ENCODE assay signal across 25 cellular contexts in the genomic region with DNA sequence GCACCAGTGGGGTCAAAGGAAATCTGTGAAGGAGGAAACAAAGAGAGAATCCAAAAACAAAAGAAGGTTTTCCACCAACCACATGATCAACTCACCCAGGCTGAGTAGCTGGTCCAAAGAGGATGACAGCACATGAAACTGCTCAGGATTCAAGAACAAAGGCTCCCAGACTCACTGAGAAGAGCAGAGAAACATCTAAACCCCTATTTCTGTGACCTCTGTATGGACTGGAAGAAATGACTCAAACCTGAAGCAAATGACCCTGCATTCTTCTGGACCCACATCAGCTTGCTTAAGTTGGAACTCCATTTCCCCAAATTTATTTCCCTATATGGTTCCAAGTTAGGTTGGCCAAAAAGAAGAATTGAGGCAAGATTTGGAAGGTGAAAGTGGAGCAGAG. TPM values are rescaled to one million over a fixed set of nuclear protein-coding genes. Genes with fewer than 3 reads are reported as not detected.
DNase-seq lines count a peak whose midpoint lies in the region; ATAC-seq, FAIRE-seq and TF ChIP-seq lines count a peak whose summit lies in the region.
"Had no signal": no experiment of that assay in that cellular context is flagged by ENCODE, and none has a peak within 500 bp of the region (broad histone marks: within the 10 kb centered on the region; RNA-seq: fewer than 3 reads in every experiment).

No MANE protein-coding gene starts in this region.

- no peak for DNase-seq in activated CD8-positive, alpha-beta T cell treated with anti-CD3 and anti-CD28 coated beads for 36 hours
- no peak for DNase-seq in activated CD8-positive, alpha-beta T cell treated with anti-CD3 and anti-CD28 coated beads, Interleukin-2, amount 10 ng/mL, durations not matched to agents 7 days and 5 days
- no peak for DNase-seq in T-cell
- peak; percentile 14 for DNase-seq in fibroblast of the aortic adventitia (ENCODE audit: low read depth)
- DNase-seq in thoracic aorta (ENCODE audit: low spot score), result no peak
- DNase-seq in HTR-8/SVneo (ENCODE audit: insufficient read length, low spot score), result no peak
- DNase-seq in Kasumi-1 (lab: John Stamatoyannopoulos, UW), result no peak
- no peak for DNase-seq in NCI-H1092 treated with DMSO at 0.1 percent for 48 hours (lab: John Stamatoyannopoulos, UW)
- DNase-seq: DMS79, KBM-7, NCI-H1105 treated with DMSO at 0.1 percent for 48 hours, NCI-H187 treated with DMSO at 0.1 percent for 48 hours, NCI-H2171 treated with DMSO at 0.1 percent for 48 hours, NCI-H510A, NCI-H82, Peyer's patch, SHP77 had no signal

- intact Hi-C loops in activated CD8-positive, alpha-beta T cell treated with anti-CD3 and anti-CD28 coated beads for 36 hours (cut with micrococcal nuclease), result no loop called here

- H3K36me3 ChIP-seq in thoracic aorta, result no peaks in the 10 kb centered on the region
- H3K36me3 ChIP-seq: BLaER1 treated with 17β-estradiol and CSF1 and Interleukin-3, amounts not matched to agents 10 nM and 100 nM; Peyer's patch had no signal

- CTCF ChIA-PET in activated CD8-positive, alpha-beta T cell treated with anti-CD3 and anti-CD28 coated beads for 36 hours (lab: Charles Lee), result interaction anchor here (0.9 to 1.1 kb wide), 2 partner anchors 10 to 59 kb away, joined by 3 to 4 read pairs; no protein-coding TSS in a partner anchor
- CTCF ChIA-PET in activated CD8-positive, alpha-beta T cell treated with anti-CD3 and anti-CD28 coated beads, Interleukin-2, amount 10 ng/mL, durations not matched to agents 7 days and 5 days (lab: Charles Lee), result no interaction called here
- CTCF ChIA-PET in T-cell (lab: Charles Lee), result interaction anchor here in 1 of 2 donors (1.6 kb wide), 1 partner anchor 70 kb away, joined by 8 read pairs; no protein-coding TSS in a partner anchor

- H3K4me1 Mint-ChIP-seq in activated CD8-positive, alpha-beta T cell treated with anti-CD3 and anti-CD28 coated beads for 36 hours (ENCODE audit: low read depth), result peaks cover 65% of the 10 kb centered on the region
- H3K4me1 Mint-ChIP-seq in activated CD8-positive, alpha-beta T cell treated with anti-CD3 and anti-CD28 coated beads, Interleukin-2, amount 10 ng/mL, durations not matched to agents 7 days and 5 days (ENCODE audit: low read depth), result peaks cover 46% of the 10 kb centered on the region
- peaks cover 78 to 87% (median 86%) of the 10 kb centered on the region in 3 donors for H3K4me1 Mint-ChIP-seq in T-cell

- no peaks in the 10 kb centered on the region for H3K9me3 Mint-ChIP-seq in activated CD8-positive, alpha-beta T cell treated with anti-CD3 and anti-CD28 coated beads for 36 hours
- H3K9me3 Mint-ChIP-seq in activated CD8-positive, alpha-beta T cell treated with anti-CD3 and anti-CD28 coated beads, Interleukin-2, amount 10 ng/mL, durations not matched to agents 7 days and 5 days (ENCODE audit: insufficient read depth), result peaks cover 3% of the 10 kb centered on the region
- no peaks in the 10 kb centered on the region for H3K9me3 Mint-ChIP-seq in T-cell
- H3K9me3 Mint-ChIP-seq: GM23338 had no signal

- H3K27ac ChIP-seq in thoracic aorta, result peak overlapping the region; percentile 71 to 86
- H3K27ac ChIP-seq: BLaER1 treated with 17β-estradiol and CSF1 and Interleukin-3, amounts not matched to agents 10 nM and 100 nM; HL-60; Peyer's patch had no signal

- TF ChIP-seq CTCF in activated CD8-positive, alpha-beta T cell treated with anti-CD3 and anti-CD28 coated beads for 36 hours (IDR thresholded peaks at IDR 0.05), result no peak
- TF ChIP-seq CTCF in fibroblast of the aortic adventitia (IDR thresholded peaks at IDR 0.05; ENCODE audit: insufficient read depth, low read length) (no peak), thoracic aorta (IDR thresholded peaks at IDR 0.05) (no peak)

- H3K9me3 ChIP-seq in thoracic aorta, result no peaks in the 10 kb centered on the region
- H3K9me3 ChIP-seq: Peyer's patch had no signal

- H3K4me3 ChIP-seq in fibroblast of the aortic adventitia (ENCODE audit: low read depth, low read length) (no peak overlapping the region), thoracic aorta (peak overlapping the region; percentile 66)
- H3K4me3 ChIP-seq: BLaER1 treated with 17β-estradiol and CSF1 and Interleukin-3, amounts not matched to agents 10 nM and 100 nM; GM23338; Peyer's patch had no signal

- peak overlapping the region; percentile 13 for H3K27ac Mint-ChIP-seq in activated CD8-positive, alpha-beta T cell treated with anti-CD3 and anti-CD28 coated beads for 36 hours
- no peak overlapping the region for H3K27ac Mint-ChIP-seq in activated CD8-positive, alpha-beta T cell treated with anti-CD3 and anti-CD28 coated beads, Interleukin-2, amount 10 ng/mL, durations not matched to agents 7 days and 5 days
- H3K27ac Mint-ChIP-seq in T-cell, result peak overlapping the region; percentile 56 to 73
- H3K27ac Mint-ChIP-seq: GM23338 had no signal

- peaks cover 7% of the 10 kb centered on the region for H3K36me3 Mint-ChIP-seq in activated CD8-positive, alpha-beta T cell treated with anti-CD3 and anti-CD28 coated beads for 36 hours (ENCODE audit: low read depth)
- peaks cover 74% of the 10 kb centered on the region for H3K36me3 Mint-ChIP-seq in activated CD8-positive, alpha-beta T cell treated with anti-CD3 and anti-CD28 coated beads, Interleukin-2, amount 10 ng/mL, durations not matched to agents 7 days and 5 days (ENCODE audit: low read depth)
- peaks cover 48% of the 10 kb centered on the region for H3K36me3 Mint-ChIP-seq in T-cell

- H3K4me1 ChIP-seq in thoracic aorta (ENCODE audit: control insufficient read depth in 1 of 2, low read depth in 2 of 2), result peaks cover 8 to 40% of the 10 kb centered on the region in 2 donors

- no peak overlapping the region for H3K4me3 Mint-ChIP-seq in activated CD8-positive, alpha-beta T cell treated with anti-CD3 and anti-CD28 coated beads for 36 hours
- no peak overlapping the region for H3K4me3 Mint-ChIP-seq in activated CD8-positive, alpha-beta T cell treated with anti-CD3 and anti-CD28 coated beads, Interleukin-2, amount 10 ng/mL, durations not matched to agents 7 days and 5 days
- H3K4me3 Mint-ChIP-seq in T-cell, result no peak overlapping the region
- H3K4me3 Mint-ChIP-seq: GM23338 had no signal

- POLR2A ChIA-PET in activated CD8-positive, alpha-beta T cell treated with anti-CD3 and anti-CD28 coated beads for 36 hours (lab: Charles Lee), result no interaction called here
- POLR2A ChIA-PET in activated CD8-positive, alpha-beta T cell treated with anti-CD3 and anti-CD28 coated beads, Interleukin-2, amount 10 ng/mL, durations not matched to agents 7 days and 5 days (lab: Charles Lee), result interaction anchor here (0.9 kb wide), 1 partner anchor 29 kb away, joined by 6 read pairs; no protein-coding TSS in a partner anchor
- POLR2A ChIA-PET in T-cell (lab: Charles Lee), result interaction anchor here in 1 of 2 donors (0.6 kb wide), 1 partner anchor 36 kb away, joined by 3 read pairs; no protein-coding TSS in a partner anchor

- no peaks in the 10 kb centered on the region for H3K27me3 Mint-ChIP-seq in activated CD8-positive, alpha-beta T cell treated with anti-CD3 and anti-CD28 coated beads for 36 hours
- peaks cover 3% of the 10 kb centered on the region for H3K27me3 Mint-ChIP-seq in activated CD8-positive, alpha-beta T cell treated with anti-CD3 and anti-CD28 coated beads, Interleukin-2, amount 10 ng/mL, durations not matched to agents 7 days and 5 days (ENCODE audit: low read depth)
- H3K27me3 Mint-ChIP-seq in T-cell, result no peaks in the 10 kb centered on the region

- no peaks in the 10 kb centered on the region for H3K27me3 ChIP-seq in thoracic aorta (replicated peaks; ENCODE audit: insufficient read depth)
- H3K27me3 ChIP-seq: BLaER1 treated with 17β-estradiol and CSF1 and Interleukin-3, amounts not matched to agents 10 nM and 100 nM; Peyer's patch had no signal

- ATAC-seq in activated CD8-positive, alpha-beta T cell treated with anti-CD3 and anti-CD28 coated beads for 36 hours, result no peak
- ATAC-seq in activated CD8-positive, alpha-beta T cell treated with anti-CD3 and anti-CD28 coated beads, Interleukin-2, amount 10 ng/mL, durations not matched to agents 7 days and 5 days, result no peak
- ATAC-seq in T-cell (replicated peaks in 1 of 4) (no peak), thoracic aorta (ENCODE audit: insufficient number of reproducible peaks, low FRiP score, low read depth) (no peak)
- ATAC-seq: GM23338 had no signal

- FAIRE-seq in HTR-8/SVneo (lab: Jason Lieb, UNC), result no peak
- FAIRE-seq: G401.6, GM12892, GM19239 had no signal

RNA-seq across cellular contexts. Expression of gene TC2N, which starts 26.3 kb away (rescaled TPM):
- 10 to 100 TPM; 28.5 to 32.5 TPM for total RNA-seq in activated CD8-positive, alpha-beta T cell treated with anti-CD3 and anti-CD28 coated beads for 36 hours
- total RNA-seq in activated CD8-positive, alpha-beta T cell treated with anti-CD3 and anti-CD28 coated beads, Interleukin-2, amount 10 ng/mL, durations not matched to agents 7 days and 5 days, result 100 to 1,000 TPM; 119 to 120 TPM
- 100 to 1,000 TPM; 203 to 274 (median 243) TPM for total RNA-seq in T-cell
- 0.16 and 1.6 TPM in 2 replicates for total RNA-seq in fibroblast of the aortic adventitia (ENCODE audit: low replicate concordance)
- 100 to 1,000 TPM; 146 to 172 TPM for total RNA-seq in thoracic aorta
- total RNA-seq: A172, M059J had no signal

Comparison
In these comparisons a context has a peak if more than half of its experiments do, and no peak if none do; other contexts are left out.
1. RNA of gene TC2N, which starts 26.3 kb away (total RNA-seq): 203 to 274 TPM in T-cell, 146 to 172 TPM in thoracic aorta, 119 to 120 TPM in activated CD8-positive, alpha-beta T cell treated with anti-CD3 and anti-CD28 coated beads, Interleukin-2, amount 10 ng/mL, durations not matched to agents 7 days and 5 days and 28.5 to 32.5 TPM in activated CD8-positive, alpha-beta T cell treated with anti-CD3 and anti-CD28 coated beads for 36 hours; 0.16 to 1.6 TPM in fibroblast of the aortic adventitia; every median in the first group is over 10 times any median in the second.